ENCODE assay signal across 30 cellular contexts in genomic region chr1:201334325-201335173, GRCh38. TPM values are rescaled to one million over a fixed set of nuclear protein-coding genes. Genes with fewer than 3 reads are reported as not detected.
DNase-seq lines count a peak whose midpoint lies in the region; ATAC-seq, FAIRE-seq and TF ChIP-seq lines count a peak whose summit lies in the region.
"Had no signal": no experiment of that assay in that cellular context is flagged by ENCODE, and none has a peak within 500 bp of the region (broad histone marks: within the 10 kb centered on the region; RNA-seq: fewer than 3 reads in every experiment).

No MANE protein-coding gene starts in this region.

- H3K9me3 ChIP-seq in breast epithelium (no peaks in the 10 kb centered on the region), aorta (ENCODE audit: control insufficient read depth, low read length) (no peaks in the 10 kb centered on the region), SK-N-SH (no peaks in the 10 kb centered on the region)
- H3K9me3 ChIP-seq: ascending aorta, gastrocnemius medialis, HAP-1, thyroid gland had no signal

- TF ChIP-seq CTCF in breast epithelium (IDR thresholded peaks at IDR 0.05) = no peak
- TF ChIP-seq CTCF in MCF 10A (IDR thresholded peaks at IDR 0.05; ENCODE audit: unreplicated experiment) = no peak
- TF ChIP-seq CTCF in bronchial epithelial cell (IDR thresholded peaks at IDR 0.05; ENCODE audit: insufficient read depth, low read length, severe bottlenecking) = no peak
- no peak for TF ChIP-seq CTCF in SK-N-SH (IDR thresholded peaks at IDR 0.05)

- CTCF ChIA-PET in MCF 10A (lab: Yijun Ruan, JAX) = interaction anchor here (0.8 to 5.7 kb wide), 10 partner anchors 12 to 80 kb away, joined by 3 to 37 read pairs (median 8); no protein-coding TSS in a partner anchor
- CTCF ChIA-PET in SK-N-SH (lab: Yijun Ruan, JAX) = interaction anchor here (1.2 to 2.9 kb wide), 5 partner anchors 11 to 178 kb away, joined by 3 to 21 read pairs (median 3); no protein-coding TSS in a partner anchor

- H4K20me1 ChIP-seq in SK-N-SH (ENCODE audit: insufficient read depth) = no peaks in the 10 kb centered on the region

- H3K4me2 ChIP-seq in SK-N-SH = no peak overlapping the region

- H3K4me1 ChIP-seq in breast epithelium = no peaks in the 10 kb centered on the region
- no peaks in the 10 kb centered on the region for H3K4me1 ChIP-seq in aorta (ENCODE audit: control insufficient read depth in 1 of 2, insufficient read depth in 2 of 2, low read length in 2 of 2)
- H3K4me1 ChIP-seq in SK-N-SH (ENCODE audit: control insufficient read depth in 1 of 2, insufficient read depth in 2 of 2, low read depth in 1 of 2, low read length in 1 of 2) = peaks cover 0 to 9% of the 10 kb centered on the region in 2 experiments; a peak in 2 of 4 replicates
- H3K4me1 ChIP-seq: ascending aorta, parathyroid adenoma had no signal

- TF ChIP-seq POLR2A in breast epithelium (IDR thresholded peaks at IDR 0.05) = no peak

- TF ChIP-seq EP300 in SK-N-SH (IDR thresholded peaks at IDR 0.05; ENCODE audit: borderline replicate concordance in 1 of 2, low read depth in 1 of 2, low read length in 1 of 2) = no peak

- no peak for FAIRE-seq in bronchial epithelial cell (lab: Jason Lieb, UNC)

- H3K36me3 Mint-ChIP-seq in MCF 10A (ENCODE audit: insufficient read depth, unreplicated experiment) = no peaks in the 10 kb centered on the region
- H3K36me3 Mint-ChIP-seq: activated naive CD8-positive, alpha-beta T cell had no signal

- POLR2A ChIA-PET in MCF 10A (lab: Yijun Ruan, JAX) (interaction anchor here (0.7 to 2.4 kb wide), 11 partner anchors 8 to 75 kb away, joined by 3 to 13 read pairs (median 3); no protein-coding TSS in a partner anchor), SK-N-SH (lab: Yijun Ruan, JAX) (no interaction called here)

- H3K4me3 Mint-ChIP-seq in MCF 10A (ENCODE audit: unreplicated experiment) = no peak overlapping the region
- H3K4me3 Mint-ChIP-seq: activated CD4-positive, alpha-beta memory T cell treated with anti-CD3 and anti-CD28 coated beads, Interleukin-2, amount 10 ng/mL, durations not matched to agents 7 days and 5 days; activated naive CD8-positive, alpha-beta T cell; nephron; stimulated activated naive CD8-positive, alpha-beta T cell treated with anti-CD3 and anti-CD28 coated beads, Interleukin-15, Interleukin-2, amounts not matched to agents 100 ng/mL and 50 ng/mL, for 24 hours had no signal

- H3K4me3 ChIP-seq in breast epithelium (no peak overlapping the region), bronchial epithelial cell (ENCODE audit: low read depth, low read length) (no peak overlapping the region), aorta (ENCODE audit: low read length in 2 of 2) (no peak overlapping the region), SK-N-SH (ENCODE audit: low read depth in 2 of 2, low read length in 1 of 2) (no peak overlapping the region)
- H3K4me3 ChIP-seq: ascending aorta, gastrocnemius medialis, HAP-1, thyroid gland had no signal

- DNase-seq in breast epithelium (ENCODE audit: low spot score in 2 of 2) (no peak), MCF 10A (ENCODE audit: unreplicated experiment) (no peak), bronchial epithelial cell (ENCODE audit: low read depth) (peak; percentile 32), medulla oblongata (ENCODE audit: extremely low spot score) (peak; percentile 9), aorta (peak; percentile 16 to 23), GM19238 (ENCODE audit: insufficient read length, low spot score) (no peak), SK-N-SH (no peak)
- DNase-seq: 8988T; activated CD4-positive, alpha-beta memory T cell treated with anti-CD3 and anti-CD28 coated beads, Interleukin-2, amount 10 ng/mL, durations not matched to agents 7 days and 5 days; DMS79; gastrocnemius medialis; hippocampal formation; NCI-H1092; NCI-H2081; NCI-H774; SHP77; SW 1271; thyroid gland had no signal

- no peaks in the 10 kb centered on the region for H3K9me3 Mint-ChIP-seq in MCF 10A (ENCODE audit: unreplicated experiment)
- H3K9me3 Mint-ChIP-seq: activated CD4-positive, alpha-beta memory T cell treated with anti-CD3 and anti-CD28 coated beads, Interleukin-2, amount 10 ng/mL, durations not matched to agents 7 days and 5 days; activated T-helper 2 cell treated with anti-CD3 and anti-CD28 coated beads, Interferon-gamma antibody, Interleukin-2, Interleukin-4, amounts not matched to agents 10 μg/mL and 5 μg/mL and 100 μg/mL, durations not matched to agents 14 hours and 24 hours and 36 hours; nephron; stimulated activated naive CD8-positive, alpha-beta T cell treated with anti-CD3 and anti-CD28 coated beads, Interleukin-15, Interleukin-2, amounts not matched to agents 100 ng/mL and 50 ng/mL, for 24 hours had no signal

- H3K9ac ChIP-seq in SK-N-SH = no peak overlapping the region
- H3K9ac ChIP-seq: parathyroid adenoma had no signal

- H2AFZ ChIP-seq in SK-N-SH (ENCODE audit: low read depth) = no peak overlapping the region
- H2AFZ ChIP-seq: parathyroid adenoma had no signal

- TF ChIP-seq RAD21 in SK-N-SH (IDR thresholded peaks at IDR 0.05; ENCODE audit: low read length) = no peak

- H3K79me2 ChIP-seq in SK-N-SH (ENCODE audit: insufficient read depth) = no peaks in the 10 kb centered on the region
- H3K79me2 ChIP-seq: parathyroid adenoma had no signal

- H3K27ac Mint-ChIP-seq in MCF 10A (ENCODE audit: low read depth, unreplicated experiment) = no peak overlapping the region
- H3K27ac Mint-ChIP-seq: activated CD4-positive, alpha-beta memory T cell treated with anti-CD3 and anti-CD28 coated beads, Interleukin-2, amount 10 ng/mL, durations not matched to agents 7 days and 5 days; activated naive CD8-positive, alpha-beta T cell; activated T-helper 2 cell treated with anti-CD3 and anti-CD28 coated beads, Interferon-gamma antibody, Interleukin-2, Interleukin-4, amounts not matched to agents 10 μg/mL and 5 μg/mL and 100 μg/mL, durations not matched to agents 14 hours and 24 hours and 36 hours; nephron; stimulated activated naive CD8-positive, alpha-beta T cell treated with anti-CD3 and anti-CD28 coated beads, Interleukin-15, Interleukin-2, amounts not matched to agents 100 ng/mL and 50 ng/mL, for 24 hours had no signal

- WGBS in aorta, 2 donors = 78% methylated on average over 11 of the region's 11 CpGs
- WGBS in SK-N-SH (ENCODE audit: low lambda C conversion rate) = 58% methylated on average over 11 of the region's 11 CpGs

- no peak for ATAC-seq in aorta (ENCODE audit: low FRiP score)
- ATAC-seq in GM19455 (IDR thresholded peaks at IDR 0.05; ENCODE audit: unreplicated experiment) = no peak
- ATAC-seq: sciatic nerve had no signal

- H3K36me3 ChIP-seq in breast epithelium (no peaks in the 10 kb centered on the region), bronchial epithelial cell (ENCODE audit: control insufficient read depth, insufficient read depth, low read length) (peaks cover 5% of the 10 kb centered on the region), aorta (ENCODE audit: control insufficient read depth in 1 of 2, insufficient read depth in 2 of 2, low read length in 1 of 2) (no peaks in the 10 kb centered on the region), SK-N-SH (replicated peaks in 1 of 2; ENCODE audit: control insufficient read depth in 1 of 2, insufficient read depth in 2 of 2, low read length in 1 of 2) (no peaks in the 10 kb centered on the region)
- H3K36me3 ChIP-seq: ascending aorta, gastrocnemius medialis, HAP-1, thyroid gland had no signal

- peak overlapping the region; percentile 23 to 58 for H3K27ac ChIP-seq in breast epithelium
- H3K27ac ChIP-seq in aorta (ENCODE audit: low read depth in 1 of 2, low read length in 2 of 2) = no peak overlapping the region
- no peak overlapping the region for H3K27ac ChIP-seq in SK-N-SH (ENCODE audit: low read depth in 2 of 2, low read length in 1 of 2)
- H3K27ac ChIP-seq: ascending aorta, parathyroid adenoma, thyroid gland had no signal

- no TSS peak for BruUV-seq in MCF 10A (replicated peaks; lab: Mats Ljungman, UMichigan)

- H3K27me3 Mint-ChIP-seq in MCF 10A (ENCODE audit: insufficient read depth, unreplicated experiment) = no peaks in the 10 kb centered on the region

- H3K9me2 ChIP-seq in SK-N-SH = no peaks in the 10 kb centered on the region

- peaks cover 11% of the 10 kb centered on the region for H3K4me1 Mint-ChIP-seq in MCF 10A (ENCODE audit: insufficient read depth, unreplicated experiment)
- H3K4me1 Mint-ChIP-seq: activated CD4-positive, alpha-beta memory T cell treated with anti-CD3 and anti-CD28 coated beads, Interleukin-2, amount 10 ng/mL, durations not matched to agents 7 days and 5 days had no signal

- intact Hi-C loops in breast epithelium (cut with DNase I; ENCODE audit: low total_unique reads) (no loop called here), MCF 10A (cut with micrococcal nuclease) (no loop called here), aorta (cut with DNase I) (no loop called here)

- H3K27me3 ChIP-seq in breast epithelium (no peaks in the 10 kb centered on the region), bronchial epithelial cell (ENCODE audit: control insufficient read depth, insufficient read depth, low read length) (no peaks in the 10 kb centered on the region), aorta (ENCODE audit: control insufficient read depth in 1 of 2, insufficient read depth in 2 of 2, low read length in 1 of 2) (no peaks in the 10 kb centered on the region), SK-N-SH (ENCODE audit: insufficient read depth) (no peaks in the 10 kb centered on the region)
- H3K27me3 ChIP-seq: ascending aorta, gastrocnemius medialis, thyroid gland had no signal

- H3F3A ChIP-seq in SK-N-SH (replicated peaks; ENCODE audit: insufficient read depth) = no peaks in the 10 kb centered on the region

RNA-seq across cellular contexts. Expression of gene TNNT2, which starts 42.9 kb away (rescaled TPM):
- total RNA-seq in breast epithelium (1 to 10 TPM in 2 of 3 donors, not detected in 1; 1.3 to 2.6 TPM), MCF 10A (2022) (0.37 and 0.61 TPM in 2 replicates), bronchial epithelial cell (0.26 and 2.0 TPM in 2 replicates), aorta (under 1 TPM; 0.21 to 0.36 TPM)
- polyA plus RNA-seq in aorta (10 to 100 TPM in 1 of 2 donors, 1 to 10 TPM in 1; 1.0 to 24.0 TPM), SK-N-SH (2012; rRNA removed) (0.33 and 0.57 TPM in 2 replicates)
- 0.33 and 0.38 TPM in 2 replicates for polyA plus RNA-seq in SK-N-SH (2012; cell fraction: cytosol; rRNA removed)
- polyA plus RNA-seq in SK-N-SH (2012; cell fraction: nucleus; rRNA removed) = 0.50 and 0.81 TPM in 2 replicates
- total RNA-seq: activated CD4-positive, alpha-beta memory T cell treated with anti-CD3 and anti-CD28 coated beads, Interleukin-2, amount 10 ng/mL, durations not matched to agents 7 days and 5 days; activated T-helper 2 cell treated with anti-CD3 and anti-CD28 coated beads, Interferon-gamma antibody, Interleukin-2, Interleukin-4, amounts not matched to agents 10 μg/mL and 5 μg/mL and 100 μg/mL, durations not matched to agents 14 hours and 24 hours and 36 hours; ascending aorta had no signal

RNA-seq across cellular contexts. Expression of gene PKP1, which starts 51.2 kb away (rescaled TPM):
- 10 to 100 TPM in 2 of 3 donors, under 1 TPM in 1; 0.96 to 22.5 (median 12.1) TPM for total RNA-seq in breast epithelium
- 0.30 and 0.32 TPM in 2 replicates for total RNA-seq in MCF 10A (2022)
- total RNA-seq in bronchial epithelial cell = 117 and 337 TPM in 2 replicates
- under 1 TPM; 0.16 to 0.39 TPM for total RNA-seq in aorta
- polyA plus RNA-seq in aorta = under 1 TPM; 0.08 to 0.25 TPM
- not detected in 2 replicates for polyA plus RNA-seq in SK-N-SH (2012; rRNA removed)
- not detected in 2 replicates for polyA plus RNA-seq in SK-N-SH (2012; cell fraction: cytosol; rRNA removed)
- not detected in 2 replicates for polyA plus RNA-seq in SK-N-SH (2012; cell fraction: nucleus; rRNA removed)
- total RNA-seq: activated CD4-positive, alpha-beta memory T cell treated with anti-CD3 and anti-CD28 coated beads, Interleukin-2, amount 10 ng/mL, durations not matched to agents 7 days and 5 days; activated T-helper 2 cell treated with anti-CD3 and anti-CD28 coated beads, Interferon-gamma antibody, Interleukin-2, Interleukin-4, amounts not matched to agents 10 μg/mL and 5 μg/mL and 100 μg/mL, durations not matched to agents 14 hours and 24 hours and 36 hours; ascending aorta; LHCN-M2; liver; mononuclear cell had no signal

Comparison
In these comparisons a context has a peak if more than half of its experiments do, and no peak if none do; other contexts are left out.
1. DNase-seq: peak in bronchial epithelial cell (single experiment), medulla oblongata (single experiment) and aorta (2 of 2); none in breast epithelium (0 of 2), MCF 10A (single experiment), GM19238 (single experiment) and SK-N-SH (single experiment).
2. H3K27ac ChIP-seq: peak in breast epithelium (2 of 2); none in aorta (0 of 2) and SK-N-SH (0 of 2).